In genomic region chr11:47502767-47503166, GRCh38 we compare ENCODE assay signal across 20 cellular contexts. TPM values are rescaled to one million over a fixed set of nuclear protein-coding genes. Genes with fewer than 3 reads are reported as not detected.
A peak's percentile ranks its signal among the peaks of the same experiment; 100 is the strongest.
DNase-seq lines count a peak whose midpoint lies in the region; ATAC-seq lines count a peak whose summit lies in the region.
"Had no signal": no experiment of that assay in that cellular context is flagged by ENCODE, and none has a peak within 500 bp of the region (broad histone marks: within the 10 kb centered on the region; RNA-seq: fewer than 3 reads in every experiment).

No MANE protein-coding gene starts in this region.

- H3K9me3 ChIP-seq in T-helper 17 cell (ENCODE audit: control insufficient read depth, low read length, poor library complexity, severe bottlenecking) = no peaks in the 10 kb centered on the region
- H3K9me3 ChIP-seq: left ventricle myocardium inferior had no signal

- H3K4me1 Mint-ChIP-seq in stimulated activated naive CD8-positive, alpha-beta T cell treated with anti-CD3 and anti-CD28 coated beads, Interleukin-15, Interleukin-2, amounts not matched to agents 100 ng/mL and 50 ng/mL, for 24 hours (ENCODE audit: low read depth) = peaks cover 74% of the 10 kb centered on the region
- peaks cover 68% of the 10 kb centered on the region for H3K4me1 Mint-ChIP-seq in stimulated activated naive CD8-positive, alpha-beta T cell treated with anti-CD3 and anti-CD28 coated beads, Interleukin-15, amount 100 ng/mL, for 72 hours
- H3K4me1 Mint-ChIP-seq in T-helper 17 cell = peaks cover 47% of the 10 kb centered on the region

- ATAC-seq in stimulated activated naive CD8-positive, alpha-beta T cell treated with anti-CD3 and anti-CD28 coated beads, Interleukin-15, amount 100 ng/mL, for 72 hours = no peak
- no peak for ATAC-seq in T-helper 17 cell
- ATAC-seq: foreskin keratinocyte, HCT116, Right ventricle myocardium inferior had no signal

- H3K9me3 Mint-ChIP-seq in stimulated activated naive CD8-positive, alpha-beta T cell treated with anti-CD3 and anti-CD28 coated beads, Interleukin-15, Interleukin-2, amounts not matched to agents 100 ng/mL and 50 ng/mL, for 24 hours = no peaks in the 10 kb centered on the region
- no peaks in the 10 kb centered on the region for H3K9me3 Mint-ChIP-seq in stimulated activated naive CD8-positive, alpha-beta T cell treated with anti-CD3 and anti-CD28 coated beads, Interleukin-15, amount 100 ng/mL, for 72 hours
- H3K9me3 Mint-ChIP-seq: activated naive CD4-positive, alpha-beta T cell treated with anti-CD3 and anti-CD28 coated beads, Interleukin-2, amount 10 ng/mL, durations not matched to agents 7 days and 5 days; neural progenitor cell had no signal

- no peaks in the 10 kb centered on the region for H3K27me3 Mint-ChIP-seq in stimulated activated naive CD8-positive, alpha-beta T cell treated with anti-CD3 and anti-CD28 coated beads, Interleukin-15, Interleukin-2, amounts not matched to agents 100 ng/mL and 50 ng/mL, for 24 hours
- H3K27me3 Mint-ChIP-seq in stimulated activated naive CD8-positive, alpha-beta T cell treated with anti-CD3 and anti-CD28 coated beads, Interleukin-15, amount 100 ng/mL, for 72 hours = no peaks in the 10 kb centered on the region
- no peaks in the 10 kb centered on the region for H3K27me3 Mint-ChIP-seq in T-helper 17 cell
- H3K27me3 Mint-ChIP-seq: activated naive CD4-positive, alpha-beta T cell treated with anti-CD3 and anti-CD28 coated beads, Interleukin-2, amount 10 ng/mL, durations not matched to agents 7 days and 5 days had no signal

- no peak for DNase-seq in stimulated activated naive CD8-positive, alpha-beta T cell treated with anti-CD3 and anti-CD28 coated beads, Interleukin-15, amount 100 ng/mL, for 72 hours
- no peak for DNase-seq in T-helper 17 cell
- peak; percentile 44 for DNase-seq in myocyte (ENCODE audit: low read depth)
- DNase-seq in C1 segment of cervical spinal cord (lab: John Stamatoyannopoulos, UW) = no peak
- no peak for DNase-seq in NOMO-1 treated with dmso at 0.1 percent for 144 hours (lab: John Stamatoyannopoulos, UW; ENCODE audit: unreplicated experiment)
- DNase-seq in islet precursor cell = no peak
- DNase-seq: activated CD4-positive, alpha-beta T cell treated with anti-CD3 and anti-CD28 coated beads for 4 hours; activated naive CD4-positive, alpha-beta T cell treated with anti-CD3 and anti-CD28 coated beads, Interleukin-2, amount 10 ng/mL, durations not matched to agents 7 days and 5 days; DMS53; effector memory CD4-positive, alpha-beta T cell; foreskin keratinocyte; GDM1; hippocampal formation; left ventricle myocardium inferior; NCI-H1694 treated with DMSO at 0.1 percent for 48 hours had no signal

- no peak overlapping the region for H3K4me3 Mint-ChIP-seq in stimulated activated naive CD8-positive, alpha-beta T cell treated with anti-CD3 and anti-CD28 coated beads, Interleukin-15, Interleukin-2, amounts not matched to agents 100 ng/mL and 50 ng/mL, for 24 hours
- no peak overlapping the region for H3K4me3 Mint-ChIP-seq in stimulated activated naive CD8-positive, alpha-beta T cell treated with anti-CD3 and anti-CD28 coated beads, Interleukin-15, amount 100 ng/mL, for 72 hours
- H3K4me3 Mint-ChIP-seq in T-helper 17 cell = no peak overlapping the region
- H3K4me3 Mint-ChIP-seq: activated naive CD4-positive, alpha-beta T cell treated with anti-CD3 and anti-CD28 coated beads, Interleukin-2, amount 10 ng/mL, durations not matched to agents 7 days and 5 days; neural progenitor cell had no signal

- H3K27ac Mint-ChIP-seq in stimulated activated naive CD8-positive, alpha-beta T cell treated with anti-CD3 and anti-CD28 coated beads, Interleukin-15, Interleukin-2, amounts not matched to agents 100 ng/mL and 50 ng/mL, for 24 hours = peak overlapping the region; percentile 5
- H3K27ac Mint-ChIP-seq in stimulated activated naive CD8-positive, alpha-beta T cell treated with anti-CD3 and anti-CD28 coated beads, Interleukin-15, amount 100 ng/mL, for 72 hours = peak overlapping the region in 1 of 2 donors; percentile 41
- H3K27ac Mint-ChIP-seq in T-helper 17 cell = peak overlapping the region; percentile 72
- H3K27ac Mint-ChIP-seq: activated naive CD4-positive, alpha-beta T cell treated with anti-CD3 and anti-CD28 coated beads, Interleukin-2, amount 10 ng/mL, durations not matched to agents 7 days and 5 days had no signal

- H3K36me3 Mint-ChIP-seq in stimulated activated naive CD8-positive, alpha-beta T cell treated with anti-CD3 and anti-CD28 coated beads, Interleukin-15, Interleukin-2, amounts not matched to agents 100 ng/mL and 50 ng/mL, for 24 hours (ENCODE audit: low read depth) = peaks cover 55% of the 10 kb centered on the region
- H3K36me3 Mint-ChIP-seq in T-helper 17 cell (ENCODE audit: low read depth) = peaks cover 3% of the 10 kb centered on the region

RNA-seq across cellular contexts. Expression of gene CELF1, which starts 50.2 kb away (rescaled TPM):
- 100 to 1,000 TPM; 113 to 127 TPM for total RNA-seq in T-helper 17 cell
- total RNA-seq in myocyte = 74.7 and 127 TPM in 2 replicates
- polyA plus RNA-seq in myocyte (2012) = 39.4 TPM

RNA-seq across cellular contexts. Expression of gene RAPSN, which starts 53.8 kb away (rescaled TPM):
- total RNA-seq in T-helper 17 cell = 1 to 10 TPM; 3.0 to 3.1 TPM
- 321 and 358 TPM in 2 replicates for total RNA-seq in myocyte
- 191 TPM for polyA plus RNA-seq in myocyte (2012)
- total RNA-seq: temporal lobe had no signal

Comparison
In these comparisons a context has a peak if more than half of its experiments do, and no peak if none do; other contexts are left out.
1. RNA of gene RAPSN, which starts 53.8 kb away (total RNA-seq): 321 to 358 TPM in myocyte; 3.0 to 3.1 TPM in T-helper 17 cell; every median in the first group is over 10 times any median in the second.